2 cellular contexts compared by ENCODE assay signal in the genomic region with DNA sequence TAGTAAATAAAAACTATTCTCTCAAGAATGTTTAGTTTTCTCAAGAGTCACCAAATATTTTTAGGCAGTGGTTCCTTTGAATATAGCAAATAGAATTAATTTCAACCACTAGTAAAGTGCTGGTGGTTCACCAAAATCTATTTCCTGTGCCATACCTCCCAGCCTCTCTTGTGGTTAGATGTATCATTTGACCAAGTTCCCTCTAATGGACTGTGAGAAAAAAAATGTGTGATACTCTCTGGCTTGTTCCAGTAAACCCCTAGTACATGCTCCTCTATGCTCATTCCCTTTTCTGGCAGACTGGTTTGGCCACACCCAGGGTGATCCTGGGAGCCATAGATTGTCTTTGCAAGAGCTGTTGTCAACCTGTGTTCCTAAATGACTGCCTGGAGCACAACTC.
TF ChIP-seq lines count a peak whose summit lies in the region.

No MANE protein-coding gene starts in this region.

TF ChIP-seq in GM12878, 131 proteins besides CTCF, POLR2A, EP300 and RAD21 (continues in another document):
- TF ChIP-seq, protein P1, sequence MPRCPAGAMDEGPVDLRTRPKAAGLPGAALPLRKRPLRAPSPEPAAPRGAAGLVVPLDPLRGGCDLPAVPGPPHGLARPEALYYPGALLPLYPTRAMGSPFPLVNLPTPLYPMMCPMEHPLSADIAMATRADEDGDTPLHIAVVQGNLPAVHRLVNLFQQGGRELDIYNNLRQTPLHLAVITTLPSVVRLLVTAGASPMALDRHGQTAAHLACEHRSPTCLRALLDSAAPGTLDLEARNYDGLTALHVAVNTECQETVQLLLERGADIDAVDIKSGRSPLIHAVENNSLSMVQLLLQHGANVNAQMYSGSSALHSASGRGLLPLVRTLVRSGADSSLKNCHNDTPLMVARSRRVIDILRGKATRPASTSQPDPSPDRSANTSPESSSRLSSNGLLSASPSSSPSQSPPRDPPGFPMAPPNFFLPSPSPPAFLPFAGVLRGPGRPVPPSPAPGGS (IDR thresholded peaks at IDR 0.05; ENCODE audit: borderline replicate concordance, insufficient read depth, low read depth, low read length, poor library complexity, severe bottlenecking): no peak
- no peak for TF ChIP-seq CBFB (IDR thresholded peaks at IDR 0.05; ENCODE audit: low read depth)
- TF ChIP-seq HCFC1 (IDR thresholded peaks at IDR 0.05; ENCODE audit: low read length): no peak
- no peak for TF ChIP-seq BACH1 (IDR thresholded peaks at IDR 0.05; ENCODE audit: borderline replicate concordance)
- no peak for TF ChIP-seq TBL1XR1 (IDR thresholded peaks at IDR 0.05; ENCODE audit: low read depth, low read length)
- peak; percentile 28; the same call in 1 of the 2 replicates for TF ChIP-seq ZNF384 (IDR thresholded peaks at IDR 0.05; ENCODE audit: borderline replicate concordance, low read depth, low read length)
- TF ChIP-seq JUNB (IDR thresholded peaks at IDR 0.05): no peak
- TF ChIP-seq, protein P2, sequence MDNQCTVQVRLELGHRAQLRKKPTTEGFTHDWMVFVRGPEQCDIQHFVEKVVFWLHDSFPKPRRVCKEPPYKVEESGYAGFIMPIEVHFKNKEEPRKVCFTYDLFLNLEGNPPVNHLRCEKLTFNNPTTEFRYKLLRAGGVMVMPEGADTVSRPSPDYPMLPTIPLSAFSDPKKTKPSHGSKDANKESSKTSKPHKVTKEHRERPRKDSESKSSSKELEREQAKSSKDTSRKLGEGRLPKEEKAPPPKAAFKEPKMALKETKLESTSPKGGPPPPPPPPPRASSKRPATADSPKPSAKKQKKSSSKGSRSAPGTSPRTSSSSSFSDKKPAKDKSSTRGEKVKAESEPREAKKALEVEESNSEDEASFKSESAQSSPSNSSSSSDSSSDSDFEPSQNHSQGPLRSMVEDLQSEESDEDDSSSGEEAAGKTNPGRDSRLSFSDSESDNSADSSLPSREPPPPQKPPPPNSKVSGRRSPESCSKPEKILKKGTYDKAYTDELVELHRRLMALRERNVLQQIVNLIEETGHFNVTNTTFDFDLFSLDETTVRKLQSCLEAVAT (IDR thresholded peaks at IDR 0.05): no peak
- no peak for TF ChIP-seq CHD2 (IDR thresholded peaks at IDR 0.05; ENCODE audit: borderline replicate concordance, low read depth, low read length)
- no peak for TF ChIP-seq RFX5 (IDR thresholded peaks at IDR 0.05; ENCODE audit: low read depth, low read length)
- TF ChIP-seq SREBF1 (IDR thresholded peaks at IDR 0.05; ENCODE audit: low read length): no peak
- TF ChIP-seq, protein P3, sequence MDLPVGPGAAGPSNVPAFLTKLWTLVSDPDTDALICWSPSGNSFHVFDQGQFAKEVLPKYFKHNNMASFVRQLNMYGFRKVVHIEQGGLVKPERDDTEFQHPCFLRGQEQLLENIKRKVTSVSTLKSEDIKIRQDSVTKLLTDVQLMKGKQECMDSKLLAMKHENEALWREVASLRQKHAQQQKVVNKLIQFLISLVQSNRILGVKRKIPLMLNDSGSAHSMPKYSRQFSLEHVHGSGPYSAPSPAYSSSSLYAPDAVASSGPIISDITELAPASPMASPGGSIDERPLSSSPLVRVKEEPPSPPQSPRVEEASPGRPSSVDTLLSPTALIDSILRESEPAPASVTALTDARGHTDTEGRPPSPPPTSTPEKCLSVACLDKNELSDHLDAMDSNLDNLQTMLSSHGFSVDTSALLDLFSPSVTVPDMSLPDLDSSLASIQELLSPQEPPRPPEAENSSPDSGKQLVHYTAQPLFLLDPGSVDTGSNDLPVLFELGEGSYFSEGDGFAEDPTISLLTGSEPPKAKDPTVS (IDR thresholded peaks at IDR 0.05; ENCODE audit: low read depth, low read length): no peak
- no peak for TF ChIP-seq STAT3 (IDR thresholded peaks at IDR 0.05; ENCODE audit: low read depth, low read length)
- TF ChIP-seq, protein P4, sequence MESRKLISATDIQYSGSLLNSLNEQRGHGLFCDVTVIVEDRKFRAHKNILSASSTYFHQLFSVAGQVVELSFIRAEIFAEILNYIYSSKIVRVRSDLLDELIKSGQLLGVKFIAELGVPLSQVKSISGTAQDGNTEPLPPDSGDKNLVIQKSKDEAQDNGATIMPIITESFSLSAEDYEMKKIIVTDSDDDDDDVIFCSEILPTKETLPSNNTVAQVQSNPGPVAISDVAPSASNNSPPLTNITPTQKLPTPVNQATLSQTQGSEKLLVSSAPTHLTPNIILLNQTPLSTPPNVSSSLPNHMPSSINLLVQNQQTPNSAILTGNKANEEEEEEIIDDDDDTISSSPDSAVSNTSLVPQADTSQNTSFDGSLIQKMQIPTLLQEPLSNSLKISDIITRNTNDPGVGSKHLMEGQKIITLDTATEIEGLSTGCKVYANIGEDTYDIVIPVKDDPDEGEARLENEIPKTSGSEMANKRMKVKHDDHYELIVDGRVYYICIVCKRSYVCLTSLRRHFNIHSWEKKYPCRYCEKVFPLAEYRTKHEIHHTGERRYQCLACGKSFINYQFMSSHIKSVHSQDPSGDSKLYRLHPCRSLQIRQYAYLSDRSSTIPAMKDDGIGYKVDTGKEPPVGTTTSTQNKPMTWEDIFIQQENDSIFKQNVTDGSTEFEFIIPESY (IDR thresholded peaks at IDR 0.05): no peak
- peak in 1 of 2 experiments; percentile 4; a peak in 1 of 4 replicates for TF ChIP-seq BHLHE40 (IDR thresholded peaks at IDR 0.05; ENCODE audit: borderline replicate concordance in 1 of 2, low read depth in 2 of 2, low read length in 1 of 2)
- TF ChIP-seq NRF1 (conservative IDR thresholded peaks at IDR 0.05; ENCODE audit: low read depth, low read length): no peak
- peak in 1 of 2 experiments; percentile 34; a peak in 2 of 4 replicates for TF ChIP-seq IKZF2 (IDR thresholded peaks at IDR 0.05)
- no peak for TF ChIP-seq NR2F1 (conservative IDR thresholded peaks at IDR 0.05)
- TF ChIP-seq, protein P5, sequence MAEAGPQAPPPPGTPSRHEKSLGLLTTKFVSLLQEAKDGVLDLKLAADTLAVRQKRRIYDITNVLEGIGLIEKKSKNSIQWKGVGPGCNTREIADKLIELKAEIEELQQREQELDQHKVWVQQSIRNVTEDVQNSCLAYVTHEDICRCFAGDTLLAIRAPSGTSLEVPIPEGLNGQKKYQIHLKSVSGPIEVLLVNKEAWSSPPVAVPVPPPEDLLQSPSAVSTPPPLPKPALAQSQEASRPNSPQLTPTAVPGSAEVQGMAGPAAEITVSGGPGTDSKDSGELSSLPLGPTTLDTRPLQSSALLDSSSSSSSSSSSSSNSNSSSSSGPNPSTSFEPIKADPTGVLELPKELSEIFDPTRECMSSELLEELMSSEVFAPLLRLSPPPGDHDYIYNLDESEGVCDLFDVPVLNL (IDR thresholded peaks at IDR 0.05; ENCODE audit: low read depth, low read length): no peak
- no peak for TF ChIP-seq ZNF217 (IDR thresholded peaks at IDR 0.05)
- no peak for TF ChIP-seq TARDBP (IDR thresholded peaks at IDR 0.05; ENCODE audit: borderline replicate concordance)
- TF ChIP-seq MEF2B (IDR thresholded peaks at IDR 0.05; ENCODE audit: partially characterized antibody, poor library complexity, severe bottlenecking): no peak
- TF ChIP-seq SUPT20H (IDR thresholded peaks at IDR 0.05; ENCODE audit: borderline replicate concordance, control insufficient read depth, low read depth, low read length): no peak
- TF ChIP-seq RAD51 (IDR thresholded peaks at IDR 0.05): peak; percentile 28; the same call in 1 of the 2 replicates
- TF ChIP-seq CHD1 (IDR thresholded peaks at IDR 0.05; ENCODE audit: low read depth, low read length): no peak
- TF ChIP-seq HDAC2 (IDR thresholded peaks at IDR 0.05): no peak
- no peak for TF ChIP-seq EZH2 (IDR thresholded peaks at IDR 0.05; ENCODE audit: borderline replicate concordance, control insufficient read depth, low read depth, low read length)

TF ChIP-seq in GM12891, 5 proteins besides CTCF, POLR2A, EP300 and RAD21:
- TF ChIP-seq PAX5 (IDR thresholded peaks at IDR 0.05; ENCODE audit: insufficient read depth, low read length, severe bottlenecking) (no peak), SPI1 (IDR thresholded peaks at IDR 0.05; ENCODE audit: low read depth, low read length) (no peak), POLR2AphosphoS5 (IDR thresholded peaks at IDR 0.05; ENCODE audit: low read depth, low read length) (no peak), TAF1 (IDR thresholded peaks at IDR 0.05; ENCODE audit: low read depth, low read length) (no peak), POU2F2 (IDR thresholded peaks at IDR 0.05; ENCODE audit: low read depth, low read length) (no peak)
